In genomic region chr4:40888916-40889315, GRCh38 we compare ENCODE assay signal across 29 cellular contexts.
A peak's percentile ranks its signal among the peaks of the same experiment; 100 is the strongest.
DNase-seq lines count a peak whose midpoint lies in the region; FAIRE-seq and TF ChIP-seq lines count a peak whose summit lies in the region.
"Had no signal": no experiment of that assay in that cellular context is flagged by ENCODE, and none has a peak within 500 bp of the region (broad histone marks: within the 10 kb centered on the region; RNA-seq: fewer than 3 reads in every experiment).

No MANE protein-coding gene starts in this region.

- peak; percentile 27 for FAIRE-seq in urothelium cell line (lab: Jason Lieb, UNC)
- FAIRE-seq: GM12891, HepG2, K562 had no signal

- peak overlapping the region in 30 of 59 donors; percentile 4 to 68 (median 34) for H3K27ac ChIP-seq in dorsolateral prefrontal cortex
- H3K27ac ChIP-seq: SK-N-MC had no signal

- no peaks in the 10 kb centered on the region for H3K27me3 ChIP-seq in dorsolateral prefrontal cortex

- peak; percentile 49 for DNase-seq in NCI-H1694 (lab: John Stamatoyannopoulos, UW)
- peak; percentile 98 for DNase-seq in NCI-H524 (lab: John Stamatoyannopoulos, UW)
- no peak for DNase-seq in dorsolateral prefrontal cortex
- no peak for DNase-seq in urothelium cell line (ENCODE audit: low spot score)
- DNase-seq in NCI-H1092 (lab: John Stamatoyannopoulos, UW): no peak
- DNase-seq in activated CD4-positive, CD25-positive, alpha-beta regulatory T cell treated with anti-CD3 and anti-CD28 coated beads, Interleukin-2, amount 50 U/mL, for 72 hours: no peak
- DNase-seq in T1000 (lab: John Stamatoyannopoulos, UW): no peak
- DNase-seq: C1 segment of cervical spinal cord; CD4-positive, alpha-beta memory T cell; COR-L47; DMS79; EL; GDM1; GOT3; HFFc6; Kasumi-1; MV-4-11; NCI-H1105 treated with DMSO at 0.1 percent for 48 hours; NCI-H146; NCI-H2029 treated with DMSO at 0.1 percent for 48 hours; NCI-H345; NCI-H510A treated with DMSO at 0.1 percent for 48 hours; NCI-H774; SHP77 treated with DMSO at 0.1 percent for 48 hours had no signal

- intact Hi-C loops in dorsolateral prefrontal cortex (cut with DNase I): no loop called here

- H3K4me3 ChIP-seq in dorsolateral prefrontal cortex: peak overlapping the region in 1 of 59 donors; percentile 4
- H3K4me3 ChIP-seq: HAP-1, K562, SK-N-MC had no signal

- TF ChIP-seq CTCF in dorsolateral prefrontal cortex (IDR thresholded peaks at IDR 0.05 in 54 of 56, conservative IDR thresholded peaks at IDR 0.05 in 2 of 56; ENCODE audit: low read depth in 1 of 56, partially characterized antibody in 56 of 56): no peak

Comparison
In these comparisons a context has a peak if more than half of its experiments do, and no peak if none do; other contexts are left out.
1. DNase-seq: peak in NCI-H1694 (single experiment) and NCI-H524 (2 of 2); none in dorsolateral prefrontal cortex (0 of 10), urothelium cell line (single experiment), NCI-H1092 (single experiment), activated CD4-positive, CD25-positive, alpha-beta regulatory T cell treated with anti-CD3 and anti-CD28 coated beads, Interleukin-2, amount 50 U/mL, for 72 hours (single experiment) and T1000 (single experiment).